Comparison of ENCODE assay signal across 15 cellular contexts in the genomic region with DNA sequence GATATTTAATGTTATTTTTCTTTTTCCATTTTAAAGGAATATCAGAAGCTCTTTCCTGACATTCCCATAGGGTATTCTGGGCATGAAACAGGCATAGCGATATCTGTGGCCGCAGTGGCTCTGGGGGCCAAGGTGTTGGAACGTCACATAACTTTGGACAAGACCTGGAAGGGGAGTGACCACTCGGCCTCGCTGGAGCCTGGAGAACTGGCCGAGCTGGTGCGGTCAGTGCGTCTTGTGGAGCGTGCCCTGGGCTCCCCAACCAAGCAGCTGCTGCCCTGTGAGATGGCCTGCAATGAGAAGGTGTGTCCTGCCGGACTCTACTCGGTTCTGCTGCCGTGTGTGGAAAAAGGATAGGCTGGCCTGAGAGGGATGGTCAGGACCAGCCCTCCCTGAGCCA. TPM values are rescaled to one million over a fixed set of nuclear protein-coding genes. Genes with fewer than 3 reads are reported as not detected.
DNase-seq lines count a peak whose midpoint lies in the region; ATAC-seq and TF ChIP-seq lines count a peak whose summit lies in the region.
"Had no signal": no experiment of that assay in that cellular context is flagged by ENCODE, and none has a peak within 500 bp of the region (broad histone marks: within the 10 kb centered on the region; RNA-seq: fewer than 3 reads in every experiment).

No MANE protein-coding gene starts in this region.

- peaks cover 49% of the 10 kb centered on the region for H3K4me1 Mint-ChIP-seq in activated CD8-positive, alpha-beta memory T cell treated with anti-CD3 and anti-CD28 coated beads, Interleukin-2, amount 10 ng/mL, durations not matched to agents 7 days and 5 days
- H3K4me1 Mint-ChIP-seq in T-helper 17 cell = peaks cover 35% of the 10 kb centered on the region

- H3K4me1 ChIP-seq in esophagus (ENCODE audit: control insufficient read depth in 2 of 2, insufficient read depth in 2 of 2, low read length in 1 of 2) = peaks cover 0 to 3% of the 10 kb centered on the region in 2 donors
- H3K4me1 ChIP-seq in skeletal muscle tissue (ENCODE audit: control insufficient read depth in 3 of 3, insufficient read depth in 3 of 3, low read length in 3 of 3) = peaks cover 0 to 11% (median 5%) of the 10 kb centered on the region in 3 donors

- H3K9me3 Mint-ChIP-seq in activated CD8-positive, alpha-beta memory T cell treated with anti-CD3 and anti-CD28 coated beads, Interleukin-2, amount 10 ng/mL, durations not matched to agents 7 days and 5 days (ENCODE audit: low read depth) = no peaks in the 10 kb centered on the region
- H3K9me3 Mint-ChIP-seq: immature natural killer cell, memory B cell had no signal

- H3K27me3 Mint-ChIP-seq in activated CD8-positive, alpha-beta memory T cell treated with anti-CD3 and anti-CD28 coated beads, Interleukin-2, amount 10 ng/mL, durations not matched to agents 7 days and 5 days = no peaks in the 10 kb centered on the region
- no peaks in the 10 kb centered on the region for H3K27me3 Mint-ChIP-seq in T-helper 17 cell
- H3K27me3 Mint-ChIP-seq: memory B cell had no signal

- H3K4me3 ChIP-seq in esophagus (ENCODE audit: low read depth in 1 of 2, low read length in 2 of 2) (no peak overlapping the region), skeletal muscle tissue (ENCODE audit: low read length in 3 of 3) (no peak overlapping the region)
- H3K4me3 ChIP-seq: sigmoid colon had no signal

- no peak for ATAC-seq in activated CD8-positive, alpha-beta memory T cell treated with anti-CD3 and anti-CD28 coated beads, Interleukin-2, amount 10 ng/mL, durations not matched to agents 7 days and 5 days
- ATAC-seq in T-helper 17 cell (no peak), GM18870 (IDR thresholded peaks at IDR 0.05; ENCODE audit: unreplicated experiment) (no peak)

- CTCF ChIA-PET in activated CD8-positive, alpha-beta memory T cell treated with anti-CD3 and anti-CD28 coated beads, Interleukin-2, amount 10 ng/mL, durations not matched to agents 7 days and 5 days (lab: Charles Lee) = interaction anchor here (1.6 kb wide), 1 partner anchor 38 kb away, joined by 4 read pairs; a partner anchor contains a TSS

- no peak for DNase-seq in activated CD8-positive, alpha-beta memory T cell treated with anti-CD3 and anti-CD28 coated beads, Interleukin-2, amount 10 ng/mL, durations not matched to agents 7 days and 5 days
- DNase-seq in activated CD8-positive, alpha-beta memory T cell treated with anti-CD3 and anti-CD28 coated beads, Interleukin-2, amount 50 U/mL, for 48 hours = no peak
- no peak for DNase-seq in T-helper 17 cell
- DNase-seq in HuH-7 (ENCODE audit: low spot score) = no peak
- no peak for DNase-seq in GM10266 (ENCODE audit: extremely low spot score)
- DNase-seq: amygdala, GOT3, immature natural killer cell, NCI-H2029, NCI-H526 treated with DMSO at 0.1 percent for 48 hours, sigmoid colon had no signal

- peaks cover 6 to 27% of the 10 kb centered on the region in 2 donors for H3K36me3 ChIP-seq in esophagus (ENCODE audit: control insufficient read depth in 2 of 2, insufficient read depth in 2 of 2, low read length in 1 of 2)
- peaks cover 5 to 27% (median 20%) of the 10 kb centered on the region in 3 donors for H3K36me3 ChIP-seq in skeletal muscle tissue (ENCODE audit: control insufficient read depth in 3 of 3, insufficient read depth in 3 of 3, low read length in 3 of 3)

- H3K27ac Mint-ChIP-seq in activated CD8-positive, alpha-beta memory T cell treated with anti-CD3 and anti-CD28 coated beads, Interleukin-2, amount 10 ng/mL, durations not matched to agents 7 days and 5 days = peak overlapping the region; percentile 76
- H3K27ac Mint-ChIP-seq in T-helper 17 cell = peak overlapping the region; percentile 85
- H3K27ac Mint-ChIP-seq: memory B cell had no signal

- H3K27me3 ChIP-seq in esophagus (ENCODE audit: control insufficient read depth in 1 of 2, insufficient read depth in 2 of 2, low read length in 2 of 2) (no peaks in the 10 kb centered on the region), skeletal muscle tissue (ENCODE audit: control insufficient read depth in 3 of 3, insufficient read depth in 3 of 3, low read length in 3 of 3) (no peaks in the 10 kb centered on the region)
- H3K27me3 ChIP-seq: sigmoid colon had no signal

- H3K27ac ChIP-seq in esophagus (ENCODE audit: low read depth in 2 of 2, low read length in 1 of 2) (peak overlapping the region; percentile 20 to 79), skeletal muscle tissue (ENCODE audit: low read depth, low read length) (peak overlapping the region; percentile 0)

- WGBS in esophagus, 2 donors = 90% methylated on average over 12 of the region's 12 CpGs

- H3K9ac ChIP-seq in skeletal muscle tissue (ENCODE audit: low read depth in 1 of 3, low read length in 3 of 3) = no peak overlapping the region

- peaks cover 54% of the 10 kb centered on the region for H3K36me3 Mint-ChIP-seq in activated CD8-positive, alpha-beta memory T cell treated with anti-CD3 and anti-CD28 coated beads, Interleukin-2, amount 10 ng/mL, durations not matched to agents 7 days and 5 days
- peaks cover 5% of the 10 kb centered on the region for H3K36me3 Mint-ChIP-seq in T-helper 17 cell (ENCODE audit: low read depth)

- TF ChIP-seq CTCF in GM10266 (IDR thresholded peaks at IDR 0.05; ENCODE audit: control insufficient read depth, insufficient read depth, low read depth, missing control alignments) = no peak

- no peaks in the 10 kb centered on the region for H3K9me3 ChIP-seq in T-helper 17 cell (ENCODE audit: control insufficient read depth, low read length, poor library complexity, severe bottlenecking)
- no peaks in the 10 kb centered on the region for H3K9me3 ChIP-seq in esophagus (ENCODE audit: control insufficient read depth in 2 of 2, insufficient read depth in 1 of 2, low read depth in 1 of 2, low read length in 1 of 2)
- H3K9me3 ChIP-seq in skeletal muscle tissue (ENCODE audit: control insufficient read depth in 3 of 3, low read length in 3 of 3) = no peaks in the 10 kb centered on the region
- H3K9me3 ChIP-seq: sigmoid colon had no signal

- no peak overlapping the region for H3K4me3 Mint-ChIP-seq in activated CD8-positive, alpha-beta memory T cell treated with anti-CD3 and anti-CD28 coated beads, Interleukin-2, amount 10 ng/mL, durations not matched to agents 7 days and 5 days
- no peak overlapping the region for H3K4me3 Mint-ChIP-seq in T-helper 17 cell
- H3K4me3 Mint-ChIP-seq: immature natural killer cell, memory B cell had no signal

RNA-seq across cellular contexts. Expression of a gene that starts 24.2 kb away (rescaled TPM):
- total RNA-seq in activated CD8-positive, alpha-beta memory T cell treated with anti-CD3 and anti-CD28 coated beads, Interleukin-2, amount 10 ng/mL, durations not matched to agents 7 days and 5 days = 10 to 100 TPM; 35.5 to 47.8 TPM
- total RNA-seq in T-helper 17 cell (10 to 100 TPM; 38.1 to 44.9 TPM), skeletal muscle tissue (32.4 TPM)
- polyA plus RNA-seq in esophagus = 10 to 100 TPM; 48.7 to 54.0 TPM

RNA-seq across cellular contexts. Expression of a gene that starts 38.2 kb away (rescaled TPM):
- total RNA-seq in activated CD8-positive, alpha-beta memory T cell treated with anti-CD3 and anti-CD28 coated beads, Interleukin-2, amount 10 ng/mL, durations not matched to agents 7 days and 5 days = 100 to 1,000 TPM in 1 of 2 experiments, 10 to 100 TPM in 1; 84.6 to 128 TPM
- total RNA-seq in T-helper 17 cell = 10 to 100 TPM; 63.8 to 64.6 TPM
- 10 to 100 TPM in 1 of 2 donors, 1 to 10 TPM in 1; 9.3 to 12.2 TPM for polyA plus RNA-seq in esophagus
- 1.0 TPM for total RNA-seq in skeletal muscle tissue

Comparison
In these comparisons a context has a peak if more than half of its experiments do, and no peak if none do; other contexts are left out.
1. RNA of a gene that starts 38.2 kb away (total RNA-seq): 84.6 to 128 TPM in activated CD8-positive, alpha-beta memory T cell treated with anti-CD3 and anti-CD28 coated beads, Interleukin-2, amount 10 ng/mL, durations not matched to agents 7 days and 5 days and 63.8 to 64.6 TPM in T-helper 17 cell; 1.0 TPM in skeletal muscle tissue (single experiment); every median in the first group is over 10 times any median in the second.